In the genomic region with DNA sequence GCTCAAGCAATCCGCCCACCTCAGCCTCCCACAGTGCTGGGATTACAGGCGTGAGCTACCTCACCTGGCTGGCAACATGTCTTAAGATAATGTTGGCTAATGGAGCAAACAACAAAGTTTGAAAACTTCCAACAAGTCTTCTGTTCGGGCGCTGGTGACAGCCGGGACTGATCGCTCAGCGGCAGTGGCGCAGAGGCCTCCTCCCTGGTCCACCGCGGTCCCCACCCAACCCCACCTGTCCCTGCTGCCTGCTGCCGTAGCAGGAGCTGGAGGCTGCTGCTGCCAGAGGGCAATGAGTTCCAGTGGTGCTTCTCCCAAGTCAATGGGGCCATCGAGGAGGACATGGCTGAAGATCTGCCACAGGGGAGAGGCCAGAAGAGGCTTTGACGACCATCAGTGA, we compare ENCODE assay signal across 32 cellular contexts. TPM values are rescaled to one million over a fixed set of nuclear protein-coding genes. Genes with fewer than 3 reads are reported as not detected.
"Had no signal": no experiment of that assay in that cellular context is flagged by ENCODE, and none has a peak within 500 bp of the region (broad histone marks: within the 10 kb centered on the region; RNA-seq: fewer than 3 reads in every experiment).

No MANE protein-coding gene starts in this region.

- H3K27me3 ChIP-seq: adrenal gland, ascending aorta, body of pancreas, brain microvascular endothelial cell, breast epithelium, cardiac muscle cell had no signal

- H3K27ac ChIP-seq: adrenal gland, ascending aorta, body of pancreas, brain microvascular endothelial cell, breast epithelium, cardiac muscle cell had no signal

- DNase-seq: activated effector memory CD4-positive, alpha-beta T cell treated with anti-CD3 and anti-CD28 coated beads, Interleukin-2, amount 50 U/mL, for 16 hours; activated effector memory CD4-positive, alpha-beta T cell treated with Interleukin-2 at 50 U/mL for 16 hours; activated gamma-delta T cell; activated gamma-delta T cell treated with Interleukin-2 at 50 U/mL for 16 hours; activated naive CD4-positive, alpha-beta T cell; activated naive CD4-positive, alpha-beta T cell treated with anti-CD3 and anti-CD28 coated beads for 36 hours; activated naive CD4-positive, alpha-beta T cell treated with anti-CD3 and anti-CD28 coated beads, Interleukin-2, amount 10 ng/mL, durations not matched to agents 7 days and 5 days; activated naive CD4-positive, alpha-beta T cell treated with anti-CD3 and anti-CD28 coated beads, Interleukin-2, amount 50 U/mL, for 16 hours; activated naive CD4-positive, alpha-beta T cell treated with Interleukin-2 at 50 U/mL for 16 hours; activated naive CD8-positive, alpha-beta T cell treated with anti-CD3 and anti-CD28 coated beads for 36 hours; activated naive CD8-positive, alpha-beta T cell treated with anti-CD3 and anti-CD28 coated beads, Interleukin-2, amount 10 ng/mL, durations not matched to agents 7 days and 5 days; activated naive CD8-positive, alpha-beta T cell treated with anti-CD3 and anti-CD28 coated beads, Interleukin-2, amount 50 U/mL, for 24 hours; activated T-cell treated with anti-CD3 and anti-CD28 coated beads, Interleukin-2, amount 50 U/mL, for 1 hour; activated T-cell treated with anti-CD3 and anti-CD28 coated beads, Interleukin-2, amount 50 U/mL, for 24 hours; activated T-cell treated with anti-CD3 and anti-CD28 coated beads, Interleukin-2, amount 50 U/mL, for 4 hours; activated T-cell treated with anti-CD3 and anti-CD28 coated beads, Interleukin-2, amount 50 U/mL, for 48 hours; activated T-cell treated with anti-CD3 and anti-CD28 coated beads, Interleukin-2, amount 50 U/mL, for 72 hours; adrenal gland; amniotic stem cell; amygdala; anterior cingulate cortex; aorta; body of pancreas; brain microvascular endothelial cell; caudate nucleus; central memory CD4-positive, alpha-beta T cell; cerebellar nuclear complex had no signal

- H3K4me1 ChIP-seq: ascending aorta, body of pancreas, breast epithelium had no signal

- H3K9me3 ChIP-seq: adrenal gland, ascending aorta, body of pancreas, breast epithelium had no signal

- H3K36me3 ChIP-seq: adrenal gland, ascending aorta, brain microvascular endothelial cell, breast epithelium, cardiac muscle cell had no signal

- ATAC-seq: activated naive CD4-positive, alpha-beta T cell treated with anti-CD3 and anti-CD28 coated beads, Interleukin-2, amount 50 U/mL, for 72 hours; activated naive CD8-positive, alpha-beta T cell treated with anti-CD3 and anti-CD28 coated beads, Interleukin-2, amount 50 U/mL, for 24 hours; activated T-cell treated with anti-CD3 and anti-CD28 coated beads, Interleukin-2, amount 50 U/mL, for 4 hours; activated T-cell treated with anti-CD3 and anti-CD28 coated beads, Interleukin-2, amount 50 U/mL, for 72 hours; activated T-helper 17 cell treated with anti-CD3 and anti-CD28 coated beads, Interleukin-2, amount 50 U/mL, for 72 hours; body of pancreas had no signal

- H3K4me3 ChIP-seq: adrenal gland, ascending aorta, body of pancreas, breast epithelium, cardiac muscle cell had no signal

RNA-seq across cellular contexts. Expression of gene DLEC1, which starts 12.1 kb away (rescaled TPM):
- polyA plus RNA-seq: cardiac muscle cell had no signal
